In genomic region chr14:84029246-84029645, GRCh38 we compare ENCODE assay signal across 18 cellular contexts.
A peak's percentile ranks its signal among the peaks of the same experiment; 100 is the strongest.
DNase-seq lines count a peak whose midpoint lies in the region; ATAC-seq and TF ChIP-seq lines count a peak whose summit lies in the region.
"Had no signal": no experiment of that assay in that cellular context is flagged by ENCODE, and none has a peak within 500 bp of the region (broad histone marks: within the 10 kb centered on the region; RNA-seq: fewer than 3 reads in every experiment).

No MANE protein-coding gene starts in this region.

- intact Hi-C loops in A673 (cut with micrococcal nuclease; ENCODE audit: unreplicated experiment) = loop anchor here (5.0 to 10.0 kb wide), 3 partner anchors 296 to 734 kb away; no protein-coding TSS in a partner anchor
- intact Hi-C loops in left colon (cut with DNase I, micrococcal nuclease) = no loop called here

- no peak for ATAC-seq in activated naive CD8-positive, alpha-beta T cell treated with anti-CD3 and anti-CD28 coated beads, Interleukin-2, amount 50 U/mL, for 24 hours
- no peak for ATAC-seq in left colon
- ATAC-seq: CD8-positive, alpha-beta T cell; GM23338; HCT116 had no signal

- no TSS peak for BruUV-seq in A673 (replicated peaks; lab: Mats Ljungman, UMichigan)

- POLR2A ChIA-PET in A673 (lab: Charles Lee; ENCODE audit: low non-redundant PET) = no interaction called here

- no peak overlapping the region for H3K27ac Mint-ChIP-seq in activated naive CD8-positive, alpha-beta T cell treated with anti-CD3 and anti-CD28 coated beads, Interleukin-2, amount 50 U/mL, for 24 hours
- H3K27ac Mint-ChIP-seq in type B pancreatic cell = no peak overlapping the region
- H3K27ac Mint-ChIP-seq: B cell; CD4-positive, CD25-positive, alpha-beta regulatory T cell; CD8-positive, alpha-beta T cell; GM23338 had no signal

- no peaks in the 10 kb centered on the region for H3K4me1 Mint-ChIP-seq in activated naive CD8-positive, alpha-beta T cell treated with anti-CD3 and anti-CD28 coated beads, Interleukin-2, amount 50 U/mL, for 24 hours
- no peaks in the 10 kb centered on the region for H3K4me1 Mint-ChIP-seq in type B pancreatic cell (ENCODE audit: unreplicated experiment)
- H3K4me1 Mint-ChIP-seq: B cell; CD4-positive, CD25-positive, alpha-beta regulatory T cell; GM23338 had no signal

- no peak for TF ChIP-seq CTCF in A673 (conservative IDR thresholded peaks at IDR 0.05; ENCODE audit: low read depth, low read length)
- TF ChIP-seq CTCF in LNCaP clone FGC (IDR thresholded peaks at IDR 0.05; ENCODE audit: control insufficient read depth, extremely low read depth, insufficient read depth) = no peak
- TF ChIP-seq CTCF in type B pancreatic cell (conservative IDR thresholded peaks at IDR 0.05) = no peak

- H3K27me3 Mint-ChIP-seq in activated naive CD8-positive, alpha-beta T cell treated with anti-CD3 and anti-CD28 coated beads, Interleukin-2, amount 50 U/mL, for 24 hours = no peaks in the 10 kb centered on the region
- H3K27me3 Mint-ChIP-seq in type B pancreatic cell = no peaks in the 10 kb centered on the region
- H3K27me3 Mint-ChIP-seq: B cell; CD4-positive, CD25-positive, alpha-beta regulatory T cell had no signal

- H3K4me3 ChIP-seq in A673 (ENCODE audit: low read depth, low read length, poor library complexity, severe bottlenecking) (no peak overlapping the region), LNCaP clone FGC (ENCODE audit: low read depth, low read length) (no peak overlapping the region)
- H3K4me3 ChIP-seq: BLaER1, GM23338 had no signal

- H3K36me3 ChIP-seq in A673 (ENCODE audit: insufficient read depth, low read length, poor library complexity, severe bottlenecking) = no peaks in the 10 kb centered on the region
- H3K36me3 ChIP-seq: BLaER1 had no signal

- CTCF ChIA-PET in A673 (lab: Charles Lee) = no interaction called here

- H3K27ac ChIP-seq in A673 (ENCODE audit: low read depth, low read length, poor library complexity, severe bottlenecking) = peak overlapping the region; percentile 19
- H3K27ac ChIP-seq: BLaER1, C4-2B had no signal

- H3K36me3 Mint-ChIP-seq in activated naive CD8-positive, alpha-beta T cell treated with anti-CD3 and anti-CD28 coated beads, Interleukin-2, amount 50 U/mL, for 24 hours (ENCODE audit: low read depth) = no peaks in the 10 kb centered on the region
- no peaks in the 10 kb centered on the region for H3K36me3 Mint-ChIP-seq in type B pancreatic cell
- H3K36me3 Mint-ChIP-seq: CD4-positive, CD25-positive, alpha-beta regulatory T cell; CD8-positive, alpha-beta T cell had no signal

- peaks cover 58% of the 10 kb centered on the region for H3K4me1 ChIP-seq in A673 (ENCODE audit: insufficient read depth, low read length, poor library complexity, severe bottlenecking)
- H3K4me1 ChIP-seq: BLaER1, Caco-2 had no signal

- no peaks in the 10 kb centered on the region for H3K27me3 ChIP-seq in A673 (replicated peaks; ENCODE audit: insufficient read depth, low read depth, low read length, poor library complexity)
- H3K27me3 ChIP-seq: BLaER1 had no signal

- peak; percentile 52 for DNase-seq in A673 (ENCODE audit: low spot score)
- DNase-seq in LNCaP clone FGC (ENCODE audit: low read depth) = peak; percentile 10
- DNase-seq in dermis microvascular lymphatic vessel endothelial cell (ENCODE audit: low read depth in 2 of 2) = peak; percentile 5 to 12
- DNase-seq in activated naive CD8-positive, alpha-beta T cell treated with anti-CD3 and anti-CD28 coated beads, Interleukin-2, amount 50 U/mL, for 24 hours = no peak
- DNase-seq in type B pancreatic cell (ENCODE audit: extremely low spot score, unreplicated experiment) = no peak
- DNase-seq in left colon = no peak
- DNase-seq: Caco-2; CD4-positive, CD25-positive, alpha-beta regulatory T cell; CD8-positive, alpha-beta T cell; DMS53; DMS79 treated with DMSO at 0.1 percent for 48 hours; GF-D8; H9 had no signal

- H3K9me3 Mint-ChIP-seq in activated naive CD8-positive, alpha-beta T cell treated with anti-CD3 and anti-CD28 coated beads, Interleukin-2, amount 50 U/mL, for 24 hours = peaks cover 5% of the 10 kb centered on the region
- H3K9me3 Mint-ChIP-seq in type B pancreatic cell = no peaks in the 10 kb centered on the region
- H3K9me3 Mint-ChIP-seq: GM23338, H9 had no signal

- no peak overlapping the region for H3K4me3 Mint-ChIP-seq in activated naive CD8-positive, alpha-beta T cell treated with anti-CD3 and anti-CD28 coated beads, Interleukin-2, amount 50 U/mL, for 24 hours
- H3K4me3 Mint-ChIP-seq in type B pancreatic cell = no peak overlapping the region
- H3K4me3 Mint-ChIP-seq: B cell; CD4-positive, CD25-positive, alpha-beta regulatory T cell; CD8-positive, alpha-beta T cell; GM23338; H9 had no signal

- H3K9me3 ChIP-seq in A673 (ENCODE audit: low read depth, low read length, poor library complexity, severe bottlenecking) = no peaks in the 10 kb centered on the region
- H3K9me3 ChIP-seq: BLaER1, Caco-2 had no signal

Comparison
In these comparisons a context has a peak if more than half of its experiments do, and no peak if none do; other contexts are left out.
1. DNase-seq: peak in A673 (single experiment), LNCaP clone FGC (single experiment) and dermis microvascular lymphatic vessel endothelial cell (2 of 2); none in activated naive CD8-positive, alpha-beta T cell treated with anti-CD3 and anti-CD28 coated beads, Interleukin-2, amount 50 U/mL, for 24 hours (single experiment), type B pancreatic cell (single experiment) and left colon (0 of 2).